Comparison of ENCODE assay signal across 8 cellular contexts in the genomic region with DNA sequence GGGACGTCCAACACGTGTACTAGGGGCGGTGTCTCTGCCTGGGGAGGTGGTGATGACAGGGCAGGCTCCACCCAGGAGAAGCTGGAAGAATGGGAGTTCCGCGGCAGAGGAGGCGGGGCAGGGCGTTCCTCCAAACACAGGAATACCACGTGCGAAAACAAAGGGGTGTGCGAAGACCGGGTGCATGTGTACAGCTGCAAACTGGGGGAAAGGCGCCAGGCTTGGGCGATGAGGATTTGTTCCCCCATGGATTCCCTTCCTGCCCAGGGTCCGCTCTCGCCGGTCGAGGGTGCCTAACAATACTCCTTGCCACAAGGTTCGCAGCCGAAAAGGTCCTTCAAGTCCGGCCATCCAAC. TPM values are rescaled to one million over a fixed set of nuclear protein-coding genes. Genes with fewer than 3 reads are reported as not detected.
DNase-seq lines count a peak whose midpoint lies in the region; ATAC-seq and TF ChIP-seq lines count a peak whose summit lies in the region.

No MANE protein-coding gene starts in this region.

- H3K4me1 Mint-ChIP-seq in CD4-positive, CD25-positive, alpha-beta regulatory T cell, result peaks cover 14 to 82% (median 48%) of the 10 kb centered on the region in 4 donors
- peaks cover 69% of the 10 kb centered on the region for H3K4me1 Mint-ChIP-seq in activated naive CD4-positive, alpha-beta T cell treated with anti-CD3 and anti-CD28 coated beads, Interleukin-2, amount 50 U/mL, for 24 hours
- H3K4me1 Mint-ChIP-seq in osteocyte (ENCODE audit: unreplicated experiment), result peaks cover 30% of the 10 kb centered on the region

- H3K27me3 ChIP-seq in CD4-positive, CD25-positive, alpha-beta regulatory T cell (ENCODE audit: control insufficient read depth, insufficient read depth, low read length), result no peaks in the 10 kb centered on the region
- H3K27me3 ChIP-seq in upper lobe of left lung, result no peaks in the 10 kb centered on the region

- H3K4me1 ChIP-seq in CD4-positive, CD25-positive, alpha-beta regulatory T cell (ENCODE audit: control insufficient read depth, insufficient read depth, low read length, poor library complexity, severe bottlenecking), result peaks cover 55% of the 10 kb centered on the region
- peaks cover 5 to 28% (median 19%) of the 10 kb centered on the region in 4 donors for H3K4me1 ChIP-seq in upper lobe of left lung

- ATAC-seq in CD4-positive, CD25-positive, alpha-beta regulatory T cell (ENCODE audit: low read depth in 2 of 2), result peak in 1 of 2 donors; percentile 8
- ATAC-seq in GM21529 (IDR thresholded peaks at IDR 0.05; ENCODE audit: unreplicated experiment), result peak; percentile 5
- peak; percentile 81 for ATAC-seq in Right ventricle myocardium inferior
- ATAC-seq in upper lobe of left lung (ENCODE audit: low FRiP score in 2 of 2), result peak; percentile 93 to 94

- 2 to 3% methylated on average over 14 to 20 of the region's 20 CpGs for WGBS in upper lobe of left lung, 2 donors

- TF ChIP-seq EP300 in upper lobe of left lung (IDR thresholded peaks at IDR 0.05), result no peak

- intact Hi-C loops in Right ventricle myocardium inferior (cut with DNase I), result loop anchor here (1.0 to 10.0 kb wide), 4 partner anchors 31 to 444 kb away; a partner anchor contains a TSS

- no peaks in the 10 kb centered on the region for H3K27me3 Mint-ChIP-seq in CD4-positive, CD25-positive, alpha-beta regulatory T cell
- H3K27me3 Mint-ChIP-seq in activated naive CD4-positive, alpha-beta T cell treated with anti-CD3 and anti-CD28 coated beads, Interleukin-2, amount 50 U/mL, for 24 hours, result no peaks in the 10 kb centered on the region
- H3K27me3 Mint-ChIP-seq in osteocyte (ENCODE audit: unreplicated experiment), result peaks cover 5% of the 10 kb centered on the region

- no peak for TF ChIP-seq POLR2A in upper lobe of left lung (IDR thresholded peaks at IDR 0.05)

- CTCF ChIA-PET in RWPE1 (lab: Yijun Ruan, JAX), result interaction anchor here (1.4 kb wide), 1 partner anchor 53 kb away, joined by 3 read pairs; a partner anchor contains a TSS

- DNase-seq in CD4-positive, CD25-positive, alpha-beta regulatory T cell, result peak in 2 of 3 donors; percentile 61 to 64
- DNase-seq in Kasumi-1 (lab: John Stamatoyannopoulos, UW), result peak; percentile 93 to 95
- peak; percentile 91 for DNase-seq in RWPE1 (ENCODE audit: low spot score)
- DNase-seq in Right ventricle myocardium inferior (ENCODE audit: missing footprints), result peak; percentile 93
- peak; percentile 90 for DNase-seq in osteocyte (ENCODE audit: extremely low spot score, unreplicated experiment)
- peak; percentile 85 to 91 for DNase-seq in upper lobe of left lung

- peaks cover 13% of the 10 kb centered on the region for H3K36me3 Mint-ChIP-seq in CD4-positive, CD25-positive, alpha-beta regulatory T cell
- peaks cover 2% of the 10 kb centered on the region for H3K36me3 Mint-ChIP-seq in activated naive CD4-positive, alpha-beta T cell treated with anti-CD3 and anti-CD28 coated beads, Interleukin-2, amount 50 U/mL, for 24 hours
- peaks cover 12% of the 10 kb centered on the region for H3K36me3 Mint-ChIP-seq in osteocyte (ENCODE audit: unreplicated experiment)

- peak overlapping the region; percentile 94 to 98 (median 96) for H3K4me3 Mint-ChIP-seq in CD4-positive, CD25-positive, alpha-beta regulatory T cell
- H3K4me3 Mint-ChIP-seq in activated naive CD4-positive, alpha-beta T cell treated with anti-CD3 and anti-CD28 coated beads, Interleukin-2, amount 50 U/mL, for 24 hours, result peak overlapping the region; percentile 93
- H3K4me3 Mint-ChIP-seq in osteocyte (ENCODE audit: unreplicated experiment), result peak overlapping the region; percentile 97

- H3K36me3 ChIP-seq in CD4-positive, CD25-positive, alpha-beta regulatory T cell (ENCODE audit: control insufficient read depth, insufficient read depth, low read length), result peaks cover 2% of the 10 kb centered on the region
- peaks cover 0 to 3% (median 0%) of the 10 kb centered on the region in 4 donors for H3K36me3 ChIP-seq in upper lobe of left lung

- peak overlapping the region; percentile 91 to 97 (median 93) for H3K27ac Mint-ChIP-seq in CD4-positive, CD25-positive, alpha-beta regulatory T cell
- peak overlapping the region; percentile 59 for H3K27ac Mint-ChIP-seq in activated naive CD4-positive, alpha-beta T cell treated with anti-CD3 and anti-CD28 coated beads, Interleukin-2, amount 50 U/mL, for 24 hours
- peak overlapping the region; percentile 90 for H3K27ac Mint-ChIP-seq in osteocyte (ENCODE audit: unreplicated experiment)

- peak overlapping the region; percentile 93 for H3K4me3 ChIP-seq in CD4-positive, CD25-positive, alpha-beta regulatory T cell (ENCODE audit: low read depth, low read length)
- peak overlapping the region; percentile 79 to 96 (median 90) for H3K4me3 ChIP-seq in upper lobe of left lung

- H3K9me3 Mint-ChIP-seq in CD4-positive, CD25-positive, alpha-beta regulatory T cell, result no peaks in the 10 kb centered on the region
- H3K9me3 Mint-ChIP-seq in activated naive CD4-positive, alpha-beta T cell treated with anti-CD3 and anti-CD28 coated beads, Interleukin-2, amount 50 U/mL, for 24 hours, result no peaks in the 10 kb centered on the region
- no peaks in the 10 kb centered on the region for H3K9me3 Mint-ChIP-seq in osteocyte (ENCODE audit: unreplicated experiment)

- POLR2A ChIA-PET in RWPE1 (lab: Yijun Ruan, JAX; ENCODE audit: low non-redundant PET), result interaction anchor here (1.4 kb wide), 1 partner anchor 31 kb away, joined by 15 read pairs; no protein-coding TSS in a partner anchor

- TF ChIP-seq CTCF in RWPE1 (conservative IDR thresholded peaks at IDR 0.05; ENCODE audit: low read depth), result no peak
- no peak for TF ChIP-seq CTCF in osteocyte (IDR thresholded peaks at IDR 0.05)
- no peak for TF ChIP-seq CTCF in upper lobe of left lung (IDR thresholded peaks at IDR 0.05)

- H3K27ac ChIP-seq in CD4-positive, CD25-positive, alpha-beta regulatory T cell (ENCODE audit: insufficient read depth, low read length, poor library complexity, severe bottlenecking), result peak overlapping the region; percentile 9
- H3K27ac ChIP-seq in RWPE1, result peak overlapping the region; percentile 67
- H3K27ac ChIP-seq in upper lobe of left lung, result peak overlapping the region in 2 of 4 donors; percentile 75 to 83

- H3K9me3 ChIP-seq in CD4-positive, CD25-positive, alpha-beta regulatory T cell (ENCODE audit: control insufficient read depth in 2 of 2, low read length in 2 of 2), result no peaks in the 10 kb centered on the region
- H3K9me3 ChIP-seq in upper lobe of left lung, result no peaks in the 10 kb centered on the region

RNA-seq across cellular contexts. Expression of a gene that starts 0.5 kb away (rescaled TPM):
- 4.8 TPM for total RNA-seq in CD4-positive, CD25-positive, alpha-beta regulatory T cell
- polyA plus RNA-seq in CD4-positive, CD25-positive, alpha-beta regulatory T cell, result 10 to 100 TPM in 2 of 4 donors, 1 to 10 TPM in 2; 6.9 to 12.4 (median 9.4) TPM
- total RNA-seq in Right ventricle myocardium inferior (5.7 TPM), osteocyte (20.6 and 23.8 TPM in 2 replicates), upper lobe of left lung (10 to 100 TPM in 1 of 6 donors, 1 to 10 TPM in 5; 4.1 to 11.0 (median 5.9) TPM)

RNA-seq across cellular contexts. Expression of a gene that starts 53.8 kb away (rescaled TPM):
- total RNA-seq in CD4-positive, CD25-positive, alpha-beta regulatory T cell, result 19.6 TPM
- polyA plus RNA-seq in CD4-positive, CD25-positive, alpha-beta regulatory T cell, result 10 to 100 TPM; 12.9 to 19.2 (median 16.1) TPM
- total RNA-seq in Right ventricle myocardium inferior, result 12.8 TPM
- total RNA-seq in osteocyte, result 22.2 and 25.2 TPM in 2 replicates
- total RNA-seq in upper lobe of left lung, result 100 to 1,000 TPM in 1 of 6 donors, 10 to 100 TPM in 5; 21.5 to 138 (median 35.8) TPM

RNA-seq across cellular contexts. Expression of a gene that starts 57.7 kb away (rescaled TPM):
- 2.2 TPM for total RNA-seq in CD4-positive, CD25-positive, alpha-beta regulatory T cell
- polyA plus RNA-seq in CD4-positive, CD25-positive, alpha-beta regulatory T cell, result 1 to 10 TPM; 5.5 to 7.1 (median 6.7) TPM
- total RNA-seq in Right ventricle myocardium inferior, result 3.9 TPM
- 4.4 and 4.7 TPM in 2 replicates for total RNA-seq in osteocyte
- total RNA-seq in upper lobe of left lung, result 10 to 100 TPM in 1 of 6 donors, 1 to 10 TPM in 4, not detected in 1; 4.7 to 13.1 (median 5.7) TPM
